Comparison of ENCODE assay signal across 11 cellular contexts in the genomic region with DNA sequence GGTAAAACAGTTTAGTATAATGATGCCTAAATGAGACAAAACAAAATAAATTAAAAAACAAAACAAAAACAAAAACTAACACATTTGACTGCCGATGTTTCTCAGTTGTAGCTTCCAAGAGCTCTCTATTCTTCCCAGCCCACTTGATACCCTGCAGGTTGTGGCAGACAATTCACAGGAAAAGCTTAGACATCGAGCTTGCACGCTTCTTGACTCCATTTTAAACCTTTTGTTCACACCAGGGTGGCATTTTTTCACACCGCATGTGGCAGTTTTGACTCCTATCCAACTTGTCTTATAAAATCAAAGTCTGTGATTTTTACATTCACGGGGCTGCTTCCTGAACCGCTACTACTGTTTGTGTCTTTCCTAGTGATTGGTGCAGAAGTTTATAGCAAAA.
A peak's percentile ranks its signal among the peaks of the same experiment; 100 is the strongest.
DNase-seq lines count a peak whose midpoint lies in the region; ATAC-seq, FAIRE-seq and TF ChIP-seq lines count a peak whose summit lies in the region.
"Had no signal": no experiment of that assay in that cellular context is flagged by ENCODE, and none has a peak within 500 bp of the region (broad histone marks: within the 10 kb centered on the region; RNA-seq: fewer than 3 reads in every experiment).

No MANE protein-coding gene starts in this region.

- POLR2A ChIA-PET in endothelial cell of umbilical vein (lab: Charles Lee) = no interaction called here
- POLR2A ChIA-PET in activated CD4-positive, alpha-beta memory T cell treated with anti-CD3 and anti-CD28 coated beads, Interleukin-2, amount 10 ng/mL, durations not matched to agents 7 days and 5 days (lab: Charles Lee) = no interaction called here
- POLR2A ChIA-PET in HEK293T (lab: Yijun Ruan, JAX) = no interaction called here

- peak in 1 of 2 donors; percentile 44 for DNase-seq in cardiac muscle cell (ENCODE audit: low read depth in 1 of 2, low spot score in 1 of 2)
- DNase-seq in Right ventricle myocardium inferior (ENCODE audit: missing footprints) = no peak
- peak; percentile 85 for DNase-seq in endothelial cell of umbilical vein (ENCODE audit: low read depth, low spot score)
- DNase-seq in activated CD4-positive, alpha-beta memory T cell treated with anti-CD3 and anti-CD28 coated beads, Interleukin-2, amount 10 ng/mL, durations not matched to agents 7 days and 5 days = no peak
- no peak for DNase-seq in HEK293T (ENCODE audit: extremely low spot score)
- DNase-seq: activated naive CD4-positive, alpha-beta T cell had no signal

- ATAC-seq in Right ventricle myocardium inferior (no peak), GM18519 (IDR thresholded peaks at IDR 0.05; ENCODE audit: low FRiP score, unreplicated experiment) (no peak)

- peaks cover 19% of the 10 kb centered on the region for H3K4me1 ChIP-seq in cardiac muscle cell (ENCODE audit: low read depth)
- H3K4me1 ChIP-seq in endothelial cell of umbilical vein (ENCODE audit: control insufficient read depth, extremely low read depth, insufficient read depth, low read length) = peaks cover 56% of the 10 kb centered on the region
- no peaks in the 10 kb centered on the region for H3K4me1 ChIP-seq in muscle layer of duodenum (ENCODE audit: control insufficient read depth in 1 of 2, insufficient read depth in 2 of 2, low read length in 2 of 2)
- no peaks in the 10 kb centered on the region for H3K4me1 ChIP-seq in urinary bladder (ENCODE audit: insufficient read depth)

- no peaks in the 10 kb centered on the region for H3K9me1 ChIP-seq in endothelial cell of umbilical vein (replicated peaks; ENCODE audit: control insufficient read depth, extremely low read depth, insufficient read depth, low read length)

- dilution Hi-C loops in endothelial cell of umbilical vein (cut with MboI; ENCODE audit: extremely low pct_ligation_motif_present, low sequenced_read_pairs) = no loop called here

- CTCF ChIA-PET in endothelial cell of umbilical vein (lab: Charles Lee) = interaction anchor here (0.8 to 1.1 kb wide), 3 partner anchors 62 to 223 kb away, joined by 3 to 5 read pairs (median 3); no protein-coding TSS in a partner anchor
- CTCF ChIA-PET in activated CD4-positive, alpha-beta memory T cell treated with anti-CD3 and anti-CD28 coated beads, Interleukin-2, amount 10 ng/mL, durations not matched to agents 7 days and 5 days (lab: Charles Lee) = no interaction called here
- CTCF ChIA-PET in HEK293T (lab: Yijun Ruan, JAX) = no interaction called here

- H3K9ac ChIP-seq in endothelial cell of umbilical vein (replicated peaks; ENCODE audit: extremely low read depth, insufficient read depth, low read length) = peak overlapping the region; percentile 86

- FAIRE-seq in endothelial cell of umbilical vein (lab: Jason Lieb, UNC) = peak; percentile 59

- H4K20me1 ChIP-seq in endothelial cell of umbilical vein (replicated peaks; ENCODE audit: control insufficient read depth, extremely low read depth, insufficient read depth, low read length) = no peaks in the 10 kb centered on the region

- H3K36me3 Mint-ChIP-seq in activated CD4-positive, alpha-beta memory T cell treated with anti-CD3 and anti-CD28 coated beads, Interleukin-2, amount 10 ng/mL, durations not matched to agents 7 days and 5 days (ENCODE audit: low read depth) = no peaks in the 10 kb centered on the region
- H3K36me3 Mint-ChIP-seq: IgD-negative memory B cell had no signal

- peak overlapping the region; percentile 96 for H2AFZ ChIP-seq in endothelial cell of umbilical vein (ENCODE audit: low read depth, low read length)

- H3K27me3 ChIP-seq in cardiac muscle cell (no peaks in the 10 kb centered on the region), endothelial cell of umbilical vein (ENCODE audit: control insufficient read depth in 2 of 2, insufficient read depth in 2 of 2, low read length in 2 of 2) (no peaks in the 10 kb centered on the region), muscle layer of duodenum (ENCODE audit: low read depth, low read length) (no peaks in the 10 kb centered on the region)

- H3K4me2 ChIP-seq in endothelial cell of umbilical vein (ENCODE audit: insufficient read depth, low read length) = peak overlapping the region; percentile 96

- no peak overlapping the region for H3K27ac Mint-ChIP-seq in activated CD4-positive, alpha-beta memory T cell treated with anti-CD3 and anti-CD28 coated beads, Interleukin-2, amount 10 ng/mL, durations not matched to agents 7 days and 5 days
- H3K27ac Mint-ChIP-seq: IgD-negative memory B cell had no signal

- no peaks in the 10 kb centered on the region for H3K36me3 ChIP-seq in cardiac muscle cell
- H3K36me3 ChIP-seq in endothelial cell of umbilical vein (ENCODE audit: control insufficient read depth in 2 of 2, extremely low read depth in 1 of 2, insufficient read depth in 2 of 2, low read length in 2 of 2) = no peaks in the 10 kb centered on the region
- H3K36me3 ChIP-seq in muscle layer of duodenum (ENCODE audit: control insufficient read depth in 1 of 2, insufficient read depth in 2 of 2, low read length in 2 of 2) = no peaks in the 10 kb centered on the region
- no peaks in the 10 kb centered on the region for H3K36me3 ChIP-seq in urinary bladder (ENCODE audit: insufficient read depth)

- intact Hi-C loops in Right ventricle myocardium inferior (cut with DNase I) (loop anchor here (5.0 kb wide), 2 partner anchors 108 to 112 kb away; no protein-coding TSS in a partner anchor), endothelial cell of umbilical vein (cut with micrococcal nuclease) (loop anchor here (2.0 to 5.0 kb wide), 3 partner anchors 108 to 189 kb away; no protein-coding TSS in a partner anchor)

- peaks cover 2% of the 10 kb centered on the region for H3K27me3 Mint-ChIP-seq in activated CD4-positive, alpha-beta memory T cell treated with anti-CD3 and anti-CD28 coated beads, Interleukin-2, amount 10 ng/mL, durations not matched to agents 7 days and 5 days
- H3K27me3 Mint-ChIP-seq: IgD-negative memory B cell had no signal

- WGBS in urinary bladder = 48% methylated on average over 6 of the region's 6 CpGs

- H3K27ac ChIP-seq in cardiac muscle cell = peak overlapping the region; percentile 26
- H3K27ac ChIP-seq in endothelial cell of umbilical vein (ENCODE audit: insufficient read depth, low read depth, low read length) = peak overlapping the region; percentile 81
- H3K27ac ChIP-seq in muscle layer of duodenum (ENCODE audit: low read length) = peak overlapping the region; percentile 46
- peak overlapping the region; percentile 18 for H3K27ac ChIP-seq in urinary bladder (ENCODE audit: low read depth)
- H3K27ac ChIP-seq: VCaP had no signal

- no peak overlapping the region for H3K4me3 ChIP-seq in cardiac muscle cell
- peak overlapping the region in 2 of 3 experiments; percentile 15 to 56 for H3K4me3 ChIP-seq in endothelial cell of umbilical vein (replicated peaks in 1 of 3; ENCODE audit: insufficient read depth in 1 of 3, low read depth in 1 of 3, low read length in 3 of 3)
- H3K4me3 ChIP-seq in muscle layer of duodenum (ENCODE audit: low read depth in 1 of 2, low read length in 2 of 2) = peak overlapping the region; percentile 2 to 12
- H3K4me3 ChIP-seq in urinary bladder (ENCODE audit: low read depth, low read length) = no peak overlapping the region

- no peaks in the 10 kb centered on the region for H3K9me3 ChIP-seq in cardiac muscle cell (ENCODE audit: low read depth)
- no peaks in the 10 kb centered on the region for H3K9me3 ChIP-seq in endothelial cell of umbilical vein (replicated peaks; ENCODE audit: control insufficient read depth, insufficient read depth, low read length)
- H3K9me3 ChIP-seq in muscle layer of duodenum (ENCODE audit: control insufficient read depth in 1 of 2, low read length in 2 of 2) = no peaks in the 10 kb centered on the region

- H3K4me3 Mint-ChIP-seq in activated CD4-positive, alpha-beta memory T cell treated with anti-CD3 and anti-CD28 coated beads, Interleukin-2, amount 10 ng/mL, durations not matched to agents 7 days and 5 days = no peak overlapping the region
- H3K4me3 Mint-ChIP-seq: IgD-negative memory B cell had no signal

- no peak for TF ChIP-seq CTCF in cardiac muscle cell (IDR thresholded peaks at IDR 0.05; ENCODE audit: low read depth, low read length)
- no peak for TF ChIP-seq CTCF in endothelial cell of umbilical vein (IDR thresholded peaks at IDR 0.05; ENCODE audit: extremely low read depth in 1 of 2, insufficient read depth in 1 of 2, low read depth in 1 of 2, low read length in 2 of 2)

- TF ChIP-seq POLR2A in endothelial cell of umbilical vein (IDR thresholded peaks at IDR 0.05; ENCODE audit: low read depth, low read length) = no peak

- no peaks in the 10 kb centered on the region for H3K9me3 Mint-ChIP-seq in activated CD4-positive, alpha-beta memory T cell treated with anti-CD3 and anti-CD28 coated beads, Interleukin-2, amount 10 ng/mL, durations not matched to agents 7 days and 5 days
- H3K9me3 Mint-ChIP-seq: IgD-negative memory B cell had no signal

- no TSS peak for BruUV-seq in endothelial cell of umbilical vein (replicated peaks; lab: Mats Ljungman, UMichigan)

- no peaks in the 10 kb centered on the region for H3K4me1 Mint-ChIP-seq in activated CD4-positive, alpha-beta memory T cell treated with anti-CD3 and anti-CD28 coated beads, Interleukin-2, amount 10 ng/mL, durations not matched to agents 7 days and 5 days

- H3K79me2 ChIP-seq in endothelial cell of umbilical vein (ENCODE audit: control insufficient read depth, insufficient read depth, low read length) = no peaks in the 10 kb centered on the region

TF ChIP-seq in endothelial cell of umbilical vein, 7 proteins besides CTCF, POLR2A, EP300 and RAD21 (continues in another document):
- TF ChIP-seq MYC (IDR thresholded peaks at IDR 0.05; ENCODE audit: low read depth, low read length) (no peak), GATA2 (IDR thresholded peaks at IDR 0.05; ENCODE audit: insufficient read depth, insufficient read length, low read depth, low read length) (no peak), JUN (IDR thresholded peaks at IDR 0.05; ENCODE audit: borderline replicate concordance, insufficient read depth, insufficient read length, low read depth) (no peak), POLR2AphosphoS5 (IDR thresholded peaks at IDR 0.05; ENCODE audit: insufficient read depth, low read depth, low read length) (no peak)

TF ChIP-seq in HEK293T, 16 proteins besides CTCF, POLR2A, EP300 and RAD21 (continues in another document):
- TF ChIP-seq BHLHE40 (IDR thresholded peaks at IDR 0.05; ENCODE audit: borderline replicate concordance) = no peak
- TF ChIP-seq L3MBTL2 (conservative IDR thresholded peaks at IDR 0.05) = no peak; the same call in 1 of the 2 replicates
- TF ChIP-seq FOXA1 (IDR thresholded peaks at IDR 0.05) = no peak
- no peak for TF ChIP-seq CTBP1 (IDR thresholded peaks at IDR 0.05; ENCODE audit: borderline replicate concordance)
- TF ChIP-seq FOXM1 (IDR thresholded peaks at IDR 0.05; ENCODE audit: borderline replicate concordance) = no peak
- no peak for TF ChIP-seq SP1 (IDR thresholded peaks at IDR 0.05)
- no peak for TF ChIP-seq NFRKB (IDR thresholded peaks at IDR 0.05)

Comparison
In these comparisons a context has a peak if more than half of its experiments do, and no peak if none do; other contexts are left out.
1. H3K27ac ChIP-seq: peak in every context shown above with its lines; median percentile 81 in endothelial cell of umbilical vein; 46 in muscle layer of duodenum; 26 in cardiac muscle cell; 18 in urinary bladder.
2. H3K4me3 ChIP-seq: peak in endothelial cell of umbilical vein (2 of 3) and muscle layer of duodenum (2 of 2); none in cardiac muscle cell (single experiment) and urinary bladder (single experiment).